17 cellular contexts compared by ENCODE assay signal in genomic region chr9:652896-653295, GRCh38.
DNase-seq lines count a peak whose midpoint lies in the region; ATAC-seq and TF ChIP-seq lines count a peak whose summit lies in the region.
"Had no signal": no experiment of that assay in that cellular context is flagged by ENCODE, and none has a peak within 500 bp of the region (broad histone marks: within the 10 kb centered on the region; RNA-seq: fewer than 3 reads in every experiment).

No MANE protein-coding gene starts in this region.

- H3K4me3 ChIP-seq in MM.1S (ENCODE audit: low read length) (no peak overlapping the region; the same call in 1 of the 2 replicates), endodermal cell (ENCODE audit: low read length) (no peak overlapping the region), subcutaneous abdominal adipose tissue (ENCODE audit: low read depth in 1 of 5, low read length in 5 of 5) (peak overlapping the region in 1 of 5 donors; percentile 48)
- H3K4me3 ChIP-seq: K562, ovary had no signal

- no peaks in the 10 kb centered on the region for H3K27me3 Mint-ChIP-seq in endodermal cell (ENCODE audit: insufficient read depth)
- H3K27me3 Mint-ChIP-seq: B cell had no signal

- no peak overlapping the region for H3K4me3 Mint-ChIP-seq in endodermal cell
- H3K4me3 Mint-ChIP-seq: B cell, mesothelial cell of epicardium had no signal

- H3F3A ChIP-seq in MM.1S (ENCODE audit: insufficient read depth, low read length): peaks cover 19% of the 10 kb centered on the region

- H3K9me3 ChIP-seq in MM.1S (replicated peaks; ENCODE audit: insufficient read depth, low read length) (no peaks in the 10 kb centered on the region), endodermal cell (ENCODE audit: control insufficient read depth, low read length) (no peaks in the 10 kb centered on the region), subcutaneous abdominal adipose tissue (ENCODE audit: control insufficient read depth in 5 of 5, low read length in 5 of 5) (no peaks in the 10 kb centered on the region)
- H3K9me3 ChIP-seq: ovary had no signal

- DNase-seq in MM.1S (no peak), endodermal cell (no peak), iris pigment epithelial cell (ENCODE audit: low read depth) (peak; percentile 16), GDM1 (lab: John Stamatoyannopoulos, UW) (no peak), activated T-cell treated with anti-CD3 and anti-CD28 coated beads for 4 hours (no peak)
- DNase-seq: activated naive CD4-positive, alpha-beta T cell treated with anti-CD3 and anti-CD28 coated beads, Interleukin-2, amount 50 U/mL, for 16 hours; DMS79 treated with DMSO at 0.1 percent for 48 hours; NCI-H2029; NCI-H69; ovary; SIG-M5 had no signal

- no peaks in the 10 kb centered on the region for H3K36me3 Mint-ChIP-seq in endodermal cell (ENCODE audit: low read depth)
- H3K36me3 Mint-ChIP-seq: mesothelial cell of epicardium had no signal

- H3K9me2 ChIP-seq in MM.1S (replicated peaks; ENCODE audit: insufficient read depth, low read length): no peaks in the 10 kb centered on the region

- no peak overlapping the region for H3K9ac ChIP-seq in MM.1S (ENCODE audit: low read length)
- no peak overlapping the region for H3K9ac ChIP-seq in endodermal cell (ENCODE audit: extremely low read depth, low read length, poor library complexity, severe bottlenecking)
- H3K9ac ChIP-seq in subcutaneous abdominal adipose tissue (ENCODE audit: low read length in 5 of 5): peak overlapping the region in 2 of 5 donors; percentile 13 to 29

- peaks cover 48% of the 10 kb centered on the region for H3K4me1 ChIP-seq in MM.1S (ENCODE audit: low read length)
- H3K4me1 ChIP-seq in endodermal cell (ENCODE audit: control insufficient read depth, insufficient read depth, low read length): peaks cover 5% of the 10 kb centered on the region
- H3K4me1 ChIP-seq in subcutaneous abdominal adipose tissue (ENCODE audit: control insufficient read depth in 5 of 5, insufficient read depth in 5 of 5, low read length in 5 of 5): peaks cover 8 to 70% (median 57%) of the 10 kb centered on the region in 5 donors

- TF ChIP-seq CTCF in MM.1S (IDR thresholded peaks at IDR 0.05; ENCODE audit: low read length): no peak
- no peak for TF ChIP-seq CTCF in endodermal cell (conservative IDR thresholded peaks at IDR 0.05)

- peak overlapping the region; percentile 40 for H3K27ac Mint-ChIP-seq in endodermal cell
- H3K27ac Mint-ChIP-seq: B cell, mesothelial cell of epicardium had no signal

- 93 to 94% methylated on average over 7 to 8 of the region's 8 CpGs for WGBS in endodermal cell (ENCODE audit: insufficient coverage in 1 of 2, insufficient read length in 1 of 2), 2 experiments

- H3K79me2 ChIP-seq in MM.1S (ENCODE audit: low read length): peaks cover 15% of the 10 kb centered on the region; the same call in 1 of the 2 replicates

- no peak overlapping the region for H2AFZ ChIP-seq in MM.1S (ENCODE audit: low read length)

- peaks cover 40% of the 10 kb centered on the region for H3K4me1 Mint-ChIP-seq in endodermal cell

- peak overlapping the region; percentile 56; the same call in 1 of the 2 replicates for H3K27ac ChIP-seq in MM.1S (ENCODE audit: low read length)
- no peak overlapping the region for H3K27ac ChIP-seq in endodermal cell (ENCODE audit: low read depth, low read length)
- peak overlapping the region; percentile 88 for H3K27ac ChIP-seq in subcutaneous abdominal adipose tissue (ENCODE audit: low read depth, low read length)
- H3K27ac ChIP-seq: ovary had no signal

- no peaks in the 10 kb centered on the region for H4K20me1 ChIP-seq in MM.1S (ENCODE audit: insufficient read depth, low read length)

- ATAC-seq in HG02870 (IDR thresholded peaks at IDR 0.05; ENCODE audit: unreplicated experiment) (no peak), HG02981 (IDR thresholded peaks at IDR 0.05; ENCODE audit: unreplicated experiment) (no peak)
- ATAC-seq: K562 had no signal

- H3K4me2 ChIP-seq in MM.1S (ENCODE audit: low read depth, low read length): peak overlapping the region; percentile 52

- H3K36me3 ChIP-seq in MM.1S (replicated peaks; ENCODE audit: insufficient read depth, low read length) (no peaks in the 10 kb centered on the region), endodermal cell (ENCODE audit: control insufficient read depth, insufficient read depth, low read length) (no peaks in the 10 kb centered on the region), subcutaneous abdominal adipose tissue (ENCODE audit: control insufficient read depth in 5 of 5, insufficient read depth in 5 of 5, low read length in 5 of 5) (no peaks in the 10 kb centered on the region)
- H3K36me3 ChIP-seq: ovary had no signal

- H3K9me3 Mint-ChIP-seq in endodermal cell: no peaks in the 10 kb centered on the region
- H3K9me3 Mint-ChIP-seq: mesothelial cell of epicardium had no signal

- H3K27me3 ChIP-seq in MM.1S (replicated peaks; ENCODE audit: insufficient read depth, low read length) (no peaks in the 10 kb centered on the region), endodermal cell (ENCODE audit: control insufficient read depth, insufficient read depth, low read length, poor library complexity, severe bottlenecking) (no peaks in the 10 kb centered on the region), subcutaneous abdominal adipose tissue (ENCODE audit: control insufficient read depth in 5 of 5, insufficient read depth in 4 of 5, low read length in 5 of 5) (no peaks in the 10 kb centered on the region)
- H3K27me3 ChIP-seq: ovary had no signal
